In genomic region chr5:78515665-78516064, GRCh38 we compare ENCODE assay signal across 30 cellular contexts.
DNase-seq lines count a peak whose midpoint lies in the region; ATAC-seq and TF ChIP-seq lines count a peak whose summit lies in the region.
"Had no signal": no experiment of that assay in that cellular context is flagged by ENCODE, and none has a peak within 500 bp of the region (broad histone marks: within the 10 kb centered on the region; RNA-seq: fewer than 3 reads in every experiment).

No MANE protein-coding gene starts in this region.

- TF ChIP-seq EP300 in esophagus muscularis mucosa (IDR thresholded peaks at IDR 0.05), result no peak

- BruUV-seq in MCF 10A (replicated peaks; lab: Mats Ljungman, UMichigan) (no TSS peak), mammary epithelial cell (replicated peaks; lab: Mats Ljungman, UMichigan) (no TSS peak)

- H3K27me3 Mint-ChIP-seq in MCF 10A (ENCODE audit: insufficient read depth, unreplicated experiment), result no peaks in the 10 kb centered on the region
- H3K27me3 Mint-ChIP-seq in activated CD4-positive, alpha-beta T cell treated with anti-CD3 and anti-CD28 coated beads for 36 hours, result peaks cover 60% of the 10 kb centered on the region
- H3K27me3 Mint-ChIP-seq: stimulated activated memory B cell treated with anti-CD40 and anti-IgM and Interleukin-4, amounts not matched to agents 10 μg/mL and 1 μg/mL and 100 μg/mL, for 72 hours had no signal

- H3K4me3 Mint-ChIP-seq in MCF 10A (ENCODE audit: unreplicated experiment), result no peak overlapping the region
- no peak overlapping the region for H3K4me3 Mint-ChIP-seq in activated CD4-positive, alpha-beta T cell treated with anti-CD3 and anti-CD28 coated beads for 36 hours
- H3K4me3 Mint-ChIP-seq: activated T-cell treated with anti-CD3 and anti-CD28 coated beads, Interleukin-2, amount 50 U/mL, for 24 hours; CD8-positive, alpha-beta T cell; stimulated activated memory B cell treated with anti-CD40 and anti-IgM and Interleukin-4, amounts not matched to agents 10 μg/mL and 1 μg/mL and 100 μg/mL, for 72 hours; T-cell had no signal

- CTCF ChIA-PET in MCF 10A (lab: Yijun Ruan, JAX), result interaction anchor here (1.0 kb wide), 1 partner anchor 11 kb away, joined by 3 read pairs; no protein-coding TSS in a partner anchor
- CTCF ChIA-PET in mammary epithelial cell (lab: Charles Lee; ENCODE audit: low non-redundant PET), result no interaction called here
- CTCF ChIA-PET in activated CD4-positive, alpha-beta T cell treated with anti-CD3 and anti-CD28 coated beads for 36 hours (lab: Charles Lee), result no interaction called here

- H3K27ac Mint-ChIP-seq in MCF 10A (ENCODE audit: low read depth, unreplicated experiment), result peak overlapping the region; percentile 90
- H3K27ac Mint-ChIP-seq in activated CD4-positive, alpha-beta T cell treated with anti-CD3 and anti-CD28 coated beads for 36 hours, result no peak overlapping the region
- H3K27ac Mint-ChIP-seq: activated T-cell treated with anti-CD3 and anti-CD28 coated beads, Interleukin-2, amount 50 U/mL, for 24 hours; CD8-positive, alpha-beta T cell; stimulated activated memory B cell treated with anti-CD40 and anti-IgM and Interleukin-4, amounts not matched to agents 10 μg/mL and 1 μg/mL and 100 μg/mL, for 72 hours; T-cell had no signal

- peaks cover 50% of the 10 kb centered on the region for H3K4me1 Mint-ChIP-seq in MCF 10A (ENCODE audit: insufficient read depth, unreplicated experiment)
- H3K4me1 Mint-ChIP-seq in activated CD4-positive, alpha-beta T cell treated with anti-CD3 and anti-CD28 coated beads for 36 hours, result no peaks in the 10 kb centered on the region

- TF ChIP-seq CTCF in MCF 10A (IDR thresholded peaks at IDR 0.05; ENCODE audit: unreplicated experiment) (no peak), mammary epithelial cell (conservative IDR thresholded peaks at IDR 0.05 in 1 of 2, IDR thresholded peaks at IDR 0.05 in 1 of 2; ENCODE audit: extremely low read depth in 1 of 2, insufficient read depth in 1 of 2, low read depth in 1 of 2, low read length in 2 of 2) (no peak), RWPE2 (IDR thresholded peaks at IDR 0.05; ENCODE audit: poor library complexity, severe bottlenecking) (no peak), esophagus muscularis mucosa (IDR thresholded peaks at IDR 0.05) (no peak)

- H3K27me3 ChIP-seq in mammary epithelial cell (ENCODE audit: insufficient read depth, low read length) (no peaks in the 10 kb centered on the region), RWPE2 (ENCODE audit: insufficient read depth, poor library complexity, severe bottlenecking) (no peaks in the 10 kb centered on the region), skeletal muscle satellite cell (ENCODE audit: control insufficient read depth, insufficient read depth, low read length) (no peaks in the 10 kb centered on the region), esophagus muscularis mucosa (no peaks in the 10 kb centered on the region)
- H3K27me3 ChIP-seq: body of pancreas, gastrocnemius medialis, neutrophil, upper lobe of right lung had no signal

- DNase-seq in MCF 10A (ENCODE audit: unreplicated experiment), result no peak
- DNase-seq in mammary epithelial cell, result no peak
- DNase-seq in RWPE2 (ENCODE audit: low spot score), result no peak
- DNase-seq in iPS-NIHi7 (ENCODE audit: extremely low spot score), result peak; percentile 40
- no peak for DNase-seq in activated CD4-positive, alpha-beta T cell treated with anti-CD3 and anti-CD28 coated beads for 36 hours
- no peak for DNase-seq in esophagus muscularis mucosa (ENCODE audit: extremely low spot score)
- no peak for DNase-seq in NCI-H1436 treated with DMSO at 0.1 percent for 48 hours (lab: John Stamatoyannopoulos, UW)
- DNase-seq: activated CD4-positive, CD25-positive, alpha-beta regulatory T cell treated with anti-CD3 and anti-CD28 coated beads, Interleukin-2, amount 50 U/mL, for 72 hours; activated T-cell treated with anti-CD3 and anti-CD28 coated beads, Interleukin-2, amount 50 U/mL, for 24 hours; AML-193; body of pancreas; CD8-positive, alpha-beta T cell; DMS53; effector CD8-positive, alpha-beta T cell; gastrocnemius medialis; GF-D8; GOT3; KBM-7; NCI-H1694 treated with DMSO at 0.1 percent for 48 hours; NCI-H2171 treated with DMSO at 0.1 percent for 48 hours; PC-9; SIG-M5; spleen; stimulated activated CD4-positive, alpha-beta T cell treated with anti-CD3 and anti-CD28 coated beads, Interleukin-2, amount 100 ng/mL, for 48 hours; T-cell; upper lobe of right lung had no signal

- POLR2A ChIA-PET in MCF 10A (lab: Yijun Ruan, JAX), result interaction anchor here (0.6 to 2.2 kb wide), 7 partner anchors 10 to 220 kb away, joined by 3 to 12 read pairs (median 3); no protein-coding TSS in a partner anchor
- POLR2A ChIA-PET in activated CD4-positive, alpha-beta T cell treated with anti-CD3 and anti-CD28 coated beads for 36 hours (lab: Charles Lee), result no interaction called here

- peaks cover 6% of the 10 kb centered on the region for H3K36me3 Mint-ChIP-seq in MCF 10A (ENCODE audit: insufficient read depth, unreplicated experiment)
- H3K36me3 Mint-ChIP-seq in activated CD4-positive, alpha-beta T cell treated with anti-CD3 and anti-CD28 coated beads for 36 hours (ENCODE audit: low read depth), result no peaks in the 10 kb centered on the region
- H3K36me3 Mint-ChIP-seq: CD8-positive, alpha-beta T cell; T-cell had no signal

- H3K27ac ChIP-seq in mammary epithelial cell (ENCODE audit: insufficient read depth, low read depth, low read length) (no peak overlapping the region), RWPE2 (ENCODE audit: poor library complexity, severe bottlenecking) (peak overlapping the region; percentile 71), esophagus muscularis mucosa (replicated peaks in 1 of 4) (no peak overlapping the region)
- H3K27ac ChIP-seq: body of pancreas, gastrocnemius medialis, neutrophil, PC-9, spleen, upper lobe of right lung had no signal

- H3K4me1 ChIP-seq in mammary epithelial cell (ENCODE audit: insufficient read depth, low read length), result peaks cover 36% of the 10 kb centered on the region
- peaks cover 38% of the 10 kb centered on the region for H3K4me1 ChIP-seq in RWPE2 (ENCODE audit: insufficient read depth, poor library complexity, severe bottlenecking)
- peaks cover 78% of the 10 kb centered on the region for H3K4me1 ChIP-seq in skeletal muscle satellite cell (ENCODE audit: control insufficient read depth, insufficient read depth, low read length)
- H3K4me1 ChIP-seq in esophagus muscularis mucosa, result peaks cover 36 to 51% (median 39%) of the 10 kb centered on the region in 4 donors

- no peak overlapping the region for H3K4me2 ChIP-seq in mammary epithelial cell (ENCODE audit: insufficient read depth, low read depth, low read length)
- H3K4me2 ChIP-seq in skeletal muscle satellite cell (ENCODE audit: low read length), result peak overlapping the region; percentile 35
- H3K4me2 ChIP-seq: PC-9 had no signal

- intact Hi-C loops in MCF 10A (cut with micrococcal nuclease) (no loop called here), mammary epithelial cell (cut with micrococcal nuclease) (loop anchor here (2.0 kb wide), 1 partner anchor 13 kb away; no protein-coding TSS in a partner anchor), esophagus muscularis mucosa (cut with DNase I) (no loop called here)
- intact Hi-C loops in activated CD4-positive, alpha-beta T cell treated with anti-CD3 and anti-CD28 coated beads for 36 hours (cut with DNase I, micrococcal nuclease), result no loop called here

- dilution Hi-C loops in mammary epithelial cell (cut with HindIII; ENCODE audit: low sequenced_read_pairs), result no loop called here

- H3K9ac ChIP-seq in mammary epithelial cell (ENCODE audit: insufficient read depth, low read length) (no peak overlapping the region), skeletal muscle satellite cell (ENCODE audit: low read depth, low read length) (peak overlapping the region; percentile 47)

- H4K20me1 ChIP-seq in mammary epithelial cell (ENCODE audit: insufficient read depth, low read length), result no peaks in the 10 kb centered on the region

- H2AFZ ChIP-seq in mammary epithelial cell (ENCODE audit: low read depth, low read length), result no peak overlapping the region
- H2AFZ ChIP-seq: PC-9 had no signal

- peaks cover 51% of the 10 kb centered on the region for H3K79me2 ChIP-seq in mammary epithelial cell (ENCODE audit: insufficient read depth, low read length)

- H3K9me3 ChIP-seq in mammary epithelial cell (replicated peaks; ENCODE audit: insufficient read depth, low read length) (no peaks in the 10 kb centered on the region), RWPE2 (ENCODE audit: severe bottlenecking) (no peaks in the 10 kb centered on the region), skeletal muscle satellite cell (replicated peaks; ENCODE audit: low read length) (no peaks in the 10 kb centered on the region), esophagus muscularis mucosa (no peaks in the 10 kb centered on the region)
- H3K9me3 ChIP-seq: body of pancreas, gastrocnemius medialis, neutrophil, spleen, upper lobe of right lung had no signal

- in situ Hi-C loops in mammary epithelial cell (cut with MboI; ENCODE audit: low sequenced_read_pairs in 2 of 2), result no loop called here

- WGBS in mammary epithelial cell (ENCODE audit: low coverage, missing lambda C conversion rate), result 67% methylated on average over 3 of the region's 3 CpGs
- WGBS in esophagus muscularis mucosa, result 81% methylated on average over 3 of the region's 3 CpGs

- H3K36me3 ChIP-seq in mammary epithelial cell (ENCODE audit: insufficient read depth, low read length) (no peaks in the 10 kb centered on the region), RWPE2 (ENCODE audit: low read depth) (peaks cover 5% of the 10 kb centered on the region; the same call in 1 of the 2 replicates), skeletal muscle satellite cell (ENCODE audit: insufficient read depth, low read length) (no peaks in the 10 kb centered on the region), esophagus muscularis mucosa (no peaks in the 10 kb centered on the region)
- H3K36me3 ChIP-seq: gastrocnemius medialis, neutrophil, spleen, upper lobe of right lung had no signal

- no peaks in the 10 kb centered on the region for H3K9me3 Mint-ChIP-seq in MCF 10A (ENCODE audit: unreplicated experiment)
- no peaks in the 10 kb centered on the region for H3K9me3 Mint-ChIP-seq in activated CD4-positive, alpha-beta T cell treated with anti-CD3 and anti-CD28 coated beads for 36 hours (ENCODE audit: low read depth)
- H3K9me3 Mint-ChIP-seq: activated T-cell treated with anti-CD3 and anti-CD28 coated beads, Interleukin-2, amount 50 U/mL, for 24 hours; CD8-positive, alpha-beta T cell; stimulated activated memory B cell treated with anti-CD40 and anti-IgM and Interleukin-4, amounts not matched to agents 10 μg/mL and 1 μg/mL and 100 μg/mL, for 72 hours; T-cell had no signal

- H3K4me3 ChIP-seq in mammary epithelial cell (replicated peaks in 1 of 3; ENCODE audit: insufficient read depth in 1 of 3, low read depth in 2 of 3, low read length in 3 of 3) (no peak overlapping the region), RWPE2 (ENCODE audit: severe bottlenecking) (no peak overlapping the region), skeletal muscle satellite cell (ENCODE audit: low read length) (peak overlapping the region; percentile 34), esophagus muscularis mucosa (no peak overlapping the region)
- H3K4me3 ChIP-seq: body of pancreas, gastrocnemius medialis, PC-9, spleen, upper lobe of right lung had no signal

- no peak for TF ChIP-seq POLR2A in esophagus muscularis mucosa (IDR thresholded peaks at IDR 0.05; ENCODE audit: low read depth)

- ATAC-seq in RWPE2 (ENCODE audit: low read depth), result no peak
- ATAC-seq in activated CD4-positive, alpha-beta T cell treated with anti-CD3 and anti-CD28 coated beads for 36 hours, result no peak
- ATAC-seq: body of pancreas; CD8-positive, alpha-beta T cell; esophagus mucosa; gastrocnemius medialis; stimulated activated memory B cell treated with anti-CD40 and anti-IgM and Interleukin-4, amounts not matched to agents 10 μg/mL and 1 μg/mL and 100 μg/mL, for 72 hours; T-cell; upper lobe of right lung had no signal
